ENCODE assay signal across 14 cellular contexts in genomic region chr4:5276475-5277045, GRCh38.
DNase-seq lines count a peak whose midpoint lies in the region; TF ChIP-seq lines count a peak whose summit lies in the region.
"Had no signal": no experiment of that assay in that cellular context is flagged by ENCODE, and none has a peak within 500 bp of the region (broad histone marks: within the 10 kb centered on the region; RNA-seq: fewer than 3 reads in every experiment).

No MANE protein-coding gene starts in this region.

- H3K36me3 ChIP-seq in endodermal cell (ENCODE audit: control insufficient read depth, insufficient read depth, low read length) = no peaks in the 10 kb centered on the region
- H3K36me3 ChIP-seq: BLaER1 treated with 17β-estradiol and CSF1 and Interleukin-3, amounts not matched to agents 10 nM and 100 nM had no signal

- peaks cover 3% of the 10 kb centered on the region for H3K4me1 Mint-ChIP-seq in endodermal cell
- no peaks in the 10 kb centered on the region for H3K4me1 Mint-ChIP-seq in T-helper 2 cell treated with Interferon-gamma antibody and Interleukin-4, amounts not matched to agents 5 μg/mL and 100 μg/mL, for 36 hours (ENCODE audit: low read depth)
- H3K4me1 Mint-ChIP-seq: CD4-positive, CD25-positive, alpha-beta regulatory T cell had no signal

- H3K4me1 ChIP-seq in endodermal cell (ENCODE audit: control insufficient read depth, insufficient read depth, low read length) = no peaks in the 10 kb centered on the region

- no peaks in the 10 kb centered on the region for H3K9me3 ChIP-seq in endodermal cell (ENCODE audit: control insufficient read depth, low read length)

- no peak overlapping the region for H3K27ac Mint-ChIP-seq in endodermal cell
- no peak overlapping the region for H3K27ac Mint-ChIP-seq in T-helper 2 cell treated with Interferon-gamma antibody and Interleukin-4, amounts not matched to agents 5 μg/mL and 100 μg/mL, for 36 hours
- H3K27ac Mint-ChIP-seq: CD4-positive, CD25-positive, alpha-beta regulatory T cell had no signal

- no peaks in the 10 kb centered on the region for H3K27me3 ChIP-seq in endodermal cell (ENCODE audit: control insufficient read depth, insufficient read depth, low read length, poor library complexity, severe bottlenecking)
- H3K27me3 ChIP-seq: BLaER1 treated with 17β-estradiol and CSF1 and Interleukin-3, amounts not matched to agents 10 nM and 100 nM had no signal

- H3K27ac ChIP-seq in endodermal cell (ENCODE audit: low read depth, low read length) = peak overlapping the region; percentile 16
- H3K27ac ChIP-seq: BLaER1 treated with 17β-estradiol and CSF1 and Interleukin-3, amounts not matched to agents 10 nM and 100 nM had no signal

- no peaks in the 10 kb centered on the region for H3K36me3 Mint-ChIP-seq in endodermal cell (ENCODE audit: low read depth)
- no peaks in the 10 kb centered on the region for H3K36me3 Mint-ChIP-seq in T-helper 2 cell treated with Interferon-gamma antibody and Interleukin-4, amounts not matched to agents 5 μg/mL and 100 μg/mL, for 36 hours (ENCODE audit: low read depth)
- H3K36me3 Mint-ChIP-seq: CD4-positive, CD25-positive, alpha-beta regulatory T cell had no signal

- H3K9ac ChIP-seq in endodermal cell (ENCODE audit: extremely low read depth, low read length, poor library complexity, severe bottlenecking) = no peak overlapping the region
- H3K9ac ChIP-seq: BLaER1 treated with 17β-estradiol and CSF1 and Interleukin-3, amounts not matched to agents 10 nM and 100 nM had no signal

- H3K9me3 Mint-ChIP-seq in endodermal cell = peaks cover 7% of the 10 kb centered on the region
- peaks cover 15% of the 10 kb centered on the region for H3K9me3 Mint-ChIP-seq in T-helper 2 cell treated with Interferon-gamma antibody and Interleukin-4, amounts not matched to agents 5 μg/mL and 100 μg/mL, for 36 hours

- H3K27me3 Mint-ChIP-seq in endodermal cell (ENCODE audit: insufficient read depth) = no peaks in the 10 kb centered on the region
- H3K27me3 Mint-ChIP-seq in T-helper 2 cell treated with Interferon-gamma antibody and Interleukin-4, amounts not matched to agents 5 μg/mL and 100 μg/mL, for 36 hours (ENCODE audit: low read depth) = no peaks in the 10 kb centered on the region
- H3K27me3 Mint-ChIP-seq: CD4-positive, CD25-positive, alpha-beta regulatory T cell had no signal

- no peak overlapping the region for H3K4me3 ChIP-seq in endodermal cell (ENCODE audit: low read length)
- H3K4me3 ChIP-seq: BLaER1 treated with 17β-estradiol and CSF1 and Interleukin-3, amounts not matched to agents 10 nM and 100 nM; GM12878 had no signal

- 89 to 94% methylated on average over 10 to 11 of the region's 11 CpGs for WGBS in endodermal cell (ENCODE audit: insufficient coverage in 1 of 2, insufficient read length in 1 of 2), 2 experiments

- no peak overlapping the region for H3K4me3 Mint-ChIP-seq in endodermal cell
- no peak overlapping the region for H3K4me3 Mint-ChIP-seq in T-helper 2 cell treated with Interferon-gamma antibody and Interleukin-4, amounts not matched to agents 5 μg/mL and 100 μg/mL, for 36 hours
- H3K4me3 Mint-ChIP-seq: CD4-positive, CD25-positive, alpha-beta regulatory T cell had no signal

- DNase-seq in NCI-H1417 (lab: John Stamatoyannopoulos, UW) (peak in 2 of 3 experiments; percentile 50 to 63), NCI-H1417 treated with DMSO at 0.1 percent for 48 hours (lab: John Stamatoyannopoulos, UW) (no peak), EH (ENCODE audit: low read depth) (peak; percentile 31), NCI-H1092 treated with DMSO at 0.1 percent for 48 hours (lab: John Stamatoyannopoulos, UW) (peak; percentile 39), endodermal cell (no peak), SHP77 treated with DMSO at 0.1 percent for 48 hours (lab: John Stamatoyannopoulos, UW) (no peak), RKO (ENCODE audit: low spot score) (no peak)
- DNase-seq in T-helper 2 cell treated with Interferon-gamma antibody and Interleukin-4, amounts not matched to agents 5 μg/mL and 100 μg/mL, for 36 hours (ENCODE audit: low spot score) = no peak
- DNase-seq: 8988T; ACHN; CD4-positive, CD25-positive, alpha-beta regulatory T cell; DMS53 had no signal

- no peak for TF ChIP-seq CTCF in endodermal cell (conservative IDR thresholded peaks at IDR 0.05)

Comparison
In these comparisons a context has a peak if more than half of its experiments do, and no peak if none do; other contexts are left out.
1. DNase-seq: peak in NCI-H1417 (2 of 3), EH (single experiment) and NCI-H1092 treated with DMSO at 0.1 percent for 48 hours (single experiment); none in NCI-H1417 treated with DMSO at 0.1 percent for 48 hours (single experiment), endodermal cell (single experiment), T-helper 2 cell treated with Interferon-gamma antibody and Interleukin-4, amounts not matched to agents 5 μg/mL and 100 μg/mL, for 36 hours (single experiment), SHP77 treated with DMSO at 0.1 percent for 48 hours (single experiment) and RKO (single experiment).